ENCODE assay signal across 8 cellular contexts in genomic region chr20:18567739-18568091, GRCh38. TPM values are rescaled to one million over a fixed set of nuclear protein-coding genes. Genes with fewer than 3 reads are reported as not detected.
A peak's percentile ranks its signal among the peaks of the same experiment; 100 is the strongest.
DNase-seq lines count a peak whose midpoint lies in the region; ATAC-seq and TF ChIP-seq lines count a peak whose summit lies in the region.

No MANE protein-coding gene starts in this region.

- peak overlapping the region; percentile 55 for H3K4me3 ChIP-seq in HL-60 (replicated peaks; ENCODE audit: insufficient read depth, low read length)
- peak overlapping the region; percentile 63 to 90 (median 66) for H3K4me3 ChIP-seq in mammary epithelial cell (replicated peaks in 1 of 3; ENCODE audit: insufficient read depth in 1 of 3, low read depth in 2 of 3, low read length in 3 of 3)
- H3K4me3 ChIP-seq in mononuclear cell (ENCODE audit: low read length): peak overlapping the region; percentile 92

- TF ChIP-seq CTCF in HL-60 (IDR thresholded peaks at IDR 0.05; ENCODE audit: insufficient read depth, low read length): no peak
- no peak for TF ChIP-seq CTCF in mammary epithelial cell (conservative IDR thresholded peaks at IDR 0.05 in 1 of 2, IDR thresholded peaks at IDR 0.05 in 1 of 2; ENCODE audit: extremely low read depth in 1 of 2, insufficient read depth in 1 of 2, low read depth in 1 of 2, low read length in 2 of 2)

- H3K27ac ChIP-seq in HL-60 (replicated peaks) (peak overlapping the region; percentile 88), mammary epithelial cell (ENCODE audit: insufficient read depth, low read depth, low read length) (peak overlapping the region; percentile 73)

- CTCF ChIA-PET in mammary epithelial cell (lab: Charles Lee; ENCODE audit: low non-redundant PET): no interaction called here

- H3K9me3 ChIP-seq in mammary epithelial cell (replicated peaks; ENCODE audit: insufficient read depth, low read length): no peaks in the 10 kb centered on the region
- no peaks in the 10 kb centered on the region for H3K9me3 ChIP-seq in mononuclear cell (ENCODE audit: low read depth, low read length)

- TSS peak; percentile 82 for BruUV-seq in mammary epithelial cell (replicated peaks; lab: Mats Ljungman, UMichigan)

- H3K4me1 ChIP-seq in mammary epithelial cell (ENCODE audit: insufficient read depth, low read length) (peaks cover 7% of the 10 kb centered on the region), mononuclear cell (ENCODE audit: insufficient read depth, low read length) (peaks cover 27% of the 10 kb centered on the region)

- H3K27me3 ChIP-seq in HL-60 (ENCODE audit: insufficient read depth, poor library complexity, severe bottlenecking) (no peaks in the 10 kb centered on the region), mammary epithelial cell (ENCODE audit: insufficient read depth, low read length) (no peaks in the 10 kb centered on the region), mononuclear cell (ENCODE audit: insufficient read depth, low read length) (no peaks in the 10 kb centered on the region)

- WGBS in mammary epithelial cell (ENCODE audit: low coverage, missing lambda C conversion rate): 0% methylated on average over 6 of the region's 6 CpGs

- H4K20me1 ChIP-seq in mammary epithelial cell (ENCODE audit: insufficient read depth, low read length): no peaks in the 10 kb centered on the region

- intact Hi-C loops in mammary epithelial cell (cut with micrococcal nuclease): loop anchor here (1.0 to 2.0 kb wide), 2 partner anchors 18 to 61 kb away; partner anchors contain the start of gene SEC23B

- in situ Hi-C loops in mammary epithelial cell (cut with MboI; ENCODE audit: low sequenced_read_pairs in 2 of 2): no loop called here

- no peak for ATAC-seq in HG02642 (IDR thresholded peaks at IDR 0.05; ENCODE audit: poor library complexity, unreplicated experiment)

- DNase-seq in DMS 273 (lab: John Stamatoyannopoulos, UW; ENCODE audit: unreplicated experiment): peak; percentile 44
- no peak for DNase-seq in DMS 273 treated with DMSO at 0.1 percent for 48 hours (lab: John Stamatoyannopoulos, UW)
- DNase-seq in HL-60 (ENCODE audit: low read depth in 1 of 2, low spot score in 1 of 2): no peak
- DNase-seq in mammary epithelial cell: no peak
- DNase-seq in NOMO-1 (lab: John Stamatoyannopoulos, UW; ENCODE audit: unreplicated experiment in 2 of 2): no peak
- DNase-seq in UCSD-AML1 (lab: John Stamatoyannopoulos, UW; ENCODE audit: unreplicated experiment): no peak

- H3K79me2 ChIP-seq in mammary epithelial cell (ENCODE audit: insufficient read depth, low read length): peaks cover 22% of the 10 kb centered on the region

- H3K4me2 ChIP-seq in mammary epithelial cell (ENCODE audit: insufficient read depth, low read depth, low read length): peak overlapping the region; percentile 73

- dilution Hi-C loops in mammary epithelial cell (cut with HindIII; ENCODE audit: low sequenced_read_pairs): no loop called here

- H3K36me3 ChIP-seq in mammary epithelial cell (ENCODE audit: insufficient read depth, low read length): peaks cover 3% of the 10 kb centered on the region

- peak overlapping the region; percentile 84 for H3K9ac ChIP-seq in mammary epithelial cell (ENCODE audit: insufficient read depth, low read length)

- peak overlapping the region; percentile 91 for H2AFZ ChIP-seq in mammary epithelial cell (ENCODE audit: low read depth, low read length)

RNA-seq across cellular contexts. Expression of gene SMIM26, which starts 0.5 kb away (rescaled TPM):
- total RNA-seq in mammary epithelial cell (10 to 100 TPM; 58.5 to 72.9 TPM), mononuclear cell (93.9 TPM)
- polyA plus RNA-seq in mammary epithelial cell: 88.3 TPM
- polyA minus RNA-seq in mammary epithelial cell: 250 TPM

RNA-seq across cellular contexts. Expression of gene DTD1, which starts 20.1 kb away (rescaled TPM):
- total RNA-seq in mammary epithelial cell (10 to 100 TPM; 58.7 to 83.2 TPM), mononuclear cell (19.0 TPM)
- polyA plus RNA-seq in mammary epithelial cell: 87.1 TPM
- polyA minus RNA-seq in mammary epithelial cell: 36.2 TPM

RNA-seq across cellular contexts. Expression of gene SEC23B, which starts 60.0 kb away (rescaled TPM):
- total RNA-seq in mammary epithelial cell (10 to 100 TPM; 61.2 to 82.8 TPM), mononuclear cell (25.0 TPM)
- 88.6 TPM for polyA plus RNA-seq in mammary epithelial cell
- 107 TPM for polyA minus RNA-seq in mammary epithelial cell
